Comparison of ENCODE assay signal across 13 cellular contexts in genomic region chr12:10385181-10385613, GRCh38. TPM values are rescaled to one million over a fixed set of nuclear protein-coding genes. Genes with fewer than 3 reads are reported as not detected.
A peak's percentile ranks its signal among the peaks of the same experiment; 100 is the strongest.
DNase-seq lines count a peak whose midpoint lies in the region; ATAC-seq lines count a peak whose summit lies in the region.
"Had no signal": no experiment of that assay in that cellular context is flagged by ENCODE, and none has a peak within 500 bp of the region (broad histone marks: within the 10 kb centered on the region; RNA-seq: fewer than 3 reads in every experiment).

No MANE protein-coding gene starts in this region.

- POLR2A ChIA-PET in naive thymus-derived CD8-positive, alpha-beta T cell (lab: Charles Lee): interaction anchor here (0.5 to 5.9 kb wide), 13 partner anchors 9 to 174 kb away, joined by 3 to 57 read pairs (median 7); partner anchors contain the start of gene KLRC4

- in situ Hi-C loops in Caki2 (cut with HindIII; ENCODE audit: low pct_unique_long_range_greater_than_20kb, low sequenced_read_pairs): no loop called here

- H3K9me3 Mint-ChIP-seq in effector memory CD8-positive, alpha-beta T cell: no peaks in the 10 kb centered on the region
- H3K9me3 Mint-ChIP-seq in naive thymus-derived CD8-positive, alpha-beta T cell: peaks cover 0 to 4% (median 0%) of the 10 kb centered on the region in 9 donors
- H3K9me3 Mint-ChIP-seq: activated CD4-positive, alpha-beta T cell treated with anti-CD3 and anti-CD28 coated beads, Interleukin-2, amount 10 ng/mL, durations not matched to agents 24 days and 14 days had no signal

- ATAC-seq in effector memory CD8-positive, alpha-beta T cell (replicated peaks): peak; percentile 52
- peak; percentile 24 to 40 for ATAC-seq in naive thymus-derived CD8-positive, alpha-beta T cell
- ATAC-seq in HG02938 (IDR thresholded peaks at IDR 0.05; ENCODE audit: unreplicated experiment) (no peak), HG03342 (IDR thresholded peaks at IDR 0.05; ENCODE audit: unreplicated experiment) (no peak)

- peaks cover 82% of the 10 kb centered on the region for H3K36me3 Mint-ChIP-seq in effector memory CD8-positive, alpha-beta T cell (ENCODE audit: insufficient read depth)
- peaks cover 64 to 81% (median 73%) of the 10 kb centered on the region in 3 donors for H3K36me3 Mint-ChIP-seq in naive thymus-derived CD8-positive, alpha-beta T cell

- H3K4me3 Mint-ChIP-seq in effector memory CD8-positive, alpha-beta T cell: peak overlapping the region; percentile 74 to 82
- peak overlapping the region; percentile 85 to 96 (median 90) for H3K4me3 Mint-ChIP-seq in naive thymus-derived CD8-positive, alpha-beta T cell
- H3K4me3 Mint-ChIP-seq: activated CD4-positive, alpha-beta T cell treated with anti-CD3 and anti-CD28 coated beads, Interleukin-2, amount 10 ng/mL, durations not matched to agents 24 days and 14 days had no signal

- H3K27me3 Mint-ChIP-seq in effector memory CD8-positive, alpha-beta T cell: no peaks in the 10 kb centered on the region
- H3K27me3 Mint-ChIP-seq in naive thymus-derived CD8-positive, alpha-beta T cell: no peaks in the 10 kb centered on the region

- DNase-seq in Caki2 (ENCODE audit: low read depth) (peak; percentile 93), LHCN-M2 (ENCODE audit: low read depth) (peak; percentile 88), NCI-H524 treated with DMSO at 0.1 percent for 48 hours (lab: John Stamatoyannopoulos, UW) (no peak), NAMALWA (ENCODE audit: low spot score) (no peak)
- no peak for DNase-seq in effector memory CD8-positive, alpha-beta T cell
- no peak for DNase-seq in naive thymus-derived CD8-positive, alpha-beta T cell
- DNase-seq: activated CD4-positive, alpha-beta T cell treated with anti-CD3 and anti-CD28 coated beads, Interleukin-2, amount 10 ng/mL, durations not matched to agents 24 days and 14 days; NCI-H524; SK-N-SH had no signal

- peaks cover 33 to 51% of the 10 kb centered on the region in 2 donors for H3K4me1 Mint-ChIP-seq in effector memory CD8-positive, alpha-beta T cell (ENCODE audit: low read depth in 2 of 2)
- peaks cover 28 to 57% (median 36%) of the 10 kb centered on the region in 4 donors for H3K4me1 Mint-ChIP-seq in naive thymus-derived CD8-positive, alpha-beta T cell
- H3K4me1 Mint-ChIP-seq: activated CD4-positive, alpha-beta T cell treated with anti-CD3 and anti-CD28 coated beads, Interleukin-2, amount 10 ng/mL, durations not matched to agents 24 days and 14 days had no signal

- H3K27ac Mint-ChIP-seq in effector memory CD8-positive, alpha-beta T cell: peak overlapping the region; percentile 87 to 90
- H3K27ac Mint-ChIP-seq in naive thymus-derived CD8-positive, alpha-beta T cell: peak overlapping the region; percentile 86 to 98 (median 94)
- H3K27ac Mint-ChIP-seq: activated CD4-positive, alpha-beta T cell treated with anti-CD3 and anti-CD28 coated beads, Interleukin-2, amount 10 ng/mL, durations not matched to agents 24 days and 14 days had no signal

RNA-seq across cellular contexts. Expression of gene KLRK1, which starts 4.6 kb away (rescaled TPM):
- total RNA-seq in Caki2 (2014; rRNA removed; shearing (Covaris generic); ENCODE audit: low replicate concordance): not detected in 2 replicates
- 0.26 and 0.40 TPM in 2 replicates for total RNA-seq in LHCN-M2 (2014; rRNA removed)
- polyA plus RNA-seq in LHCN-M2 (2012): 0.05 TPM
- 100 to 1,000 TPM; 792 to 865 TPM for total RNA-seq in naive thymus-derived CD8-positive, alpha-beta T cell
- 100 to 1,000 TPM; 525 to 619 (median 611) TPM for polyA plus RNA-seq in naive thymus-derived CD8-positive, alpha-beta T cell
- total RNA-seq: activated CD4-positive, alpha-beta T cell treated with anti-CD3 and anti-CD28 coated beads, Interleukin-2, amount 10 ng/mL, durations not matched to agents 24 days and 14 days had no signal
- polyA plus RNA-seq: SK-N-SH had no signal

RNA-seq across cellular contexts. Expression of gene KLRC4, which starts 24.4 kb away (rescaled TPM):
- not detected in 2 replicates for total RNA-seq in Caki2 (2014; rRNA removed; shearing (Covaris generic); ENCODE audit: low replicate concordance)
- not detected in 2 replicates for total RNA-seq in LHCN-M2 (2014; rRNA removed)
- not detected for polyA plus RNA-seq in LHCN-M2 (2012)
- total RNA-seq in naive thymus-derived CD8-positive, alpha-beta T cell: 10 to 100 TPM; 55.4 to 57.6 TPM
- 10 to 100 TPM in 2 of 3 donors, 1 to 10 TPM in 1; 1.3 to 31.8 (median 13.6) TPM for polyA plus RNA-seq in naive thymus-derived CD8-positive, alpha-beta T cell
- total RNA-seq: activated CD4-positive, alpha-beta T cell treated with anti-CD3 and anti-CD28 coated beads, Interleukin-2, amount 10 ng/mL, durations not matched to agents 24 days and 14 days; lower leg skin; right atrium auricular region had no signal
- polyA plus RNA-seq: SK-N-SH had no signal

RNA-seq across cellular contexts. Expression of gene KLRC3, which starts 35.2 kb away (rescaled TPM):
- not detected in 2 replicates for total RNA-seq in Caki2 (2014; rRNA removed; shearing (Covaris generic); ENCODE audit: low replicate concordance)
- total RNA-seq in LHCN-M2 (2014; rRNA removed): 0.63 TPM in 1 of 2 replicates, not detected in the other
- polyA plus RNA-seq in LHCN-M2 (2012): not detected
- total RNA-seq in naive thymus-derived CD8-positive, alpha-beta T cell: 1 to 10 TPM; 3.2 to 4.6 TPM
- 1 to 10 TPM; 2.2 to 6.4 (median 3.9) TPM for polyA plus RNA-seq in naive thymus-derived CD8-positive, alpha-beta T cell
- total RNA-seq: activated CD4-positive, alpha-beta T cell treated with anti-CD3 and anti-CD28 coated beads, Interleukin-2, amount 10 ng/mL, durations not matched to agents 24 days and 14 days; lower leg skin; right atrium auricular region had no signal
- polyA plus RNA-seq: SK-N-SH had no signal

RNA-seq across cellular contexts. Expression of gene KLRC2, which starts 50.6 kb away (rescaled TPM):
- total RNA-seq in Caki2 (2014; rRNA removed; shearing (Covaris generic); ENCODE audit: low replicate concordance): not detected in 2 replicates
- total RNA-seq in LHCN-M2 (2014; rRNA removed): 0.96 and 2.0 TPM in 2 replicates
- polyA plus RNA-seq in LHCN-M2 (2012): 0.16 TPM
- total RNA-seq in naive thymus-derived CD8-positive, alpha-beta T cell: 1 to 10 TPM; 1.9 to 3.6 TPM
- polyA plus RNA-seq in naive thymus-derived CD8-positive, alpha-beta T cell: 10 to 100 TPM in 1 of 3 donors, under 1 TPM in 2; 0.62 to 25.0 (median 0.76) TPM
- total RNA-seq: activated CD4-positive, alpha-beta T cell treated with anti-CD3 and anti-CD28 coated beads, Interleukin-2, amount 10 ng/mL, durations not matched to agents 24 days and 14 days; right atrium auricular region had no signal
- polyA plus RNA-seq: SK-N-SH had no signal

Comparison
In these comparisons a context has a peak if more than half of its experiments do, and no peak if none do; other contexts are left out.
1. DNase-seq: peak in Caki2 (single experiment) and LHCN-M2 (single experiment); none in effector memory CD8-positive, alpha-beta T cell (0 of 3), naive thymus-derived CD8-positive, alpha-beta T cell (0 of 10), NCI-H524 treated with DMSO at 0.1 percent for 48 hours (single experiment) and NAMALWA (single experiment).
2. ATAC-seq: peak in effector memory CD8-positive, alpha-beta T cell (single experiment) and naive thymus-derived CD8-positive, alpha-beta T cell (2 of 2); none in HG02938 (single experiment) and HG03342 (single experiment).
3. RNA of gene KLRK1, which starts 4.6 kb away (total RNA-seq): 792 to 865 TPM in naive thymus-derived CD8-positive, alpha-beta T cell; 0.26 to 0.40 TPM in LHCN-M2 and not detected in Caki2; every median in the first group is over 100 times any median in the second.
4. RNA of gene KLRC4, which starts 24.4 kb away (total RNA-seq): 55.4 to 57.6 TPM in naive thymus-derived CD8-positive, alpha-beta T cell; not detected in Caki2 and not detected in LHCN-M2; every median in the first group is over 10 times any median in the second.